In genomic region chr7:100153713-100154519, GRCh38 we compare ENCODE assay signal across 1 cellular context.
A peak's percentile ranks its signal among the peaks of the same experiment; 100 is the strongest.
TF ChIP-seq lines count a peak whose summit lies in the region.

No MANE protein-coding gene starts in this region.

TF ChIP-seq in GM23338, 12 proteins besides CTCF, POLR2A, EP300 and RAD21:
- TF ChIP-seq ZNF462 (CRISPR knock-in tag; IDR thresholded peaks at IDR 0.05) (no peak), NANOG (IDR thresholded peaks at IDR 0.05; ENCODE audit: borderline replicate concordance) (no peak), JUNB (IDR thresholded peaks at IDR 0.05; ENCODE audit: unreplicated experiment) (no peak), CREB1 (CRISPR knock-in tag; IDR thresholded peaks at IDR 0.05; ENCODE audit: low read depth) (no peak), EZH2 (IDR thresholded peaks at IDR 0.05; ENCODE audit: low read depth, unreplicated experiment) (no peak), POLR2AphosphoS5 (IDR thresholded peaks at IDR 0.05; ENCODE audit: low read depth) (peak; percentile 15; the same call in 1 of the 2 replicates), ZNF114 (CRISPR knock-in tag; IDR thresholded peaks at IDR 0.05) (no peak), ZNF331 (CRISPR knock-in tag; IDR thresholded peaks at IDR 0.05; ENCODE audit: low read depth) (no peak), STAT1 (IDR thresholded peaks at IDR 0.05; ENCODE audit: unreplicated experiment) (no peak)
